Comparison of ENCODE assay signal across 23 cellular contexts in genomic region chr2:10169581-10169980, GRCh38. TPM values are rescaled to one million over a fixed set of nuclear protein-coding genes. Genes with fewer than 3 reads are reported as not detected.
A peak's percentile ranks its signal among the peaks of the same experiment; 100 is the strongest.
DNase-seq lines count a peak whose midpoint lies in the region; ATAC-seq, FAIRE-seq and TF ChIP-seq lines count a peak whose summit lies in the region.
"Had no signal": no experiment of that assay in that cellular context is flagged by ENCODE, and none has a peak within 500 bp of the region (broad histone marks: within the 10 kb centered on the region; RNA-seq: fewer than 3 reads in every experiment).

No MANE protein-coding gene starts in this region.

- no peaks in the 10 kb centered on the region for H3K9me3 ChIP-seq in breast epithelium
- no peaks in the 10 kb centered on the region for H3K9me3 ChIP-seq in astrocyte (ENCODE audit: insufficient read depth, low read depth, low read length)
- no peaks in the 10 kb centered on the region for H3K9me3 ChIP-seq in mesenchymal stem cell (ENCODE audit: control insufficient read depth, low read length)
- H3K9me3 ChIP-seq in left lung: no peaks in the 10 kb centered on the region
- H3K9me3 ChIP-seq: BLaER1, right atrium auricular region had no signal

- H3K36me3 ChIP-seq in breast epithelium (no peaks in the 10 kb centered on the region), astrocyte (ENCODE audit: insufficient read depth, low read length) (no peaks in the 10 kb centered on the region), mesenchymal stem cell (ENCODE audit: control insufficient read depth in 1 of 2, insufficient read depth in 2 of 2, low read depth in 1 of 2, low read length in 2 of 2) (no peaks in the 10 kb centered on the region), left lung (peaks cover 0 to 7% of the 10 kb centered on the region in 2 donors)
- H3K36me3 ChIP-seq: right atrium auricular region had no signal

- H3K9ac ChIP-seq in astrocyte (ENCODE audit: low read length) (peak overlapping the region; percentile 28), mesenchymal stem cell (ENCODE audit: low read length) (no peak overlapping the region)
- H3K9ac ChIP-seq: BLaER1 had no signal

- H2BK15ac ChIP-seq in mesenchymal stem cell (ENCODE audit: low read depth, poor library complexity, severe bottlenecking): no peak overlapping the region

- H3K27me3 ChIP-seq in breast epithelium (no peaks in the 10 kb centered on the region), astrocyte (ENCODE audit: insufficient read depth, low read length) (no peaks in the 10 kb centered on the region), mesenchymal stem cell (ENCODE audit: control insufficient read depth in 1 of 2, insufficient read depth in 1 of 2, low read length in 2 of 2) (peaks cover 0 to 5% of the 10 kb centered on the region in 2 experiments), left lung (no peaks in the 10 kb centered on the region)
- H3K27me3 ChIP-seq: BLaER1, right atrium auricular region had no signal

- H4K20me1 ChIP-seq in astrocyte (ENCODE audit: insufficient read depth, low read length): no peaks in the 10 kb centered on the region
- H4K20me1 ChIP-seq: BLaER1 had no signal

- no peak overlapping the region for H4K91ac ChIP-seq in mesenchymal stem cell (ENCODE audit: low read length)

- H3K14ac ChIP-seq in mesenchymal stem cell (ENCODE audit: low read length in 2 of 2): peak overlapping the region in 1 of 2 experiments; percentile 32

- no peak overlapping the region for H2BK12ac ChIP-seq in mesenchymal stem cell (ENCODE audit: low read length in 2 of 2)

- 81% methylated on average over 11 of the region's 11 CpGs for WGBS in mesenchymal stem cell

- no peak overlapping the region for H3K4ac ChIP-seq in mesenchymal stem cell (ENCODE audit: low read depth in 1 of 2, low read length in 2 of 2)

- no TSS peak for BruUV-seq in MCF 10A (replicated peaks; lab: Mats Ljungman, UMichigan)

- peak; percentile 25 for DNase-seq in MCF 10A (ENCODE audit: unreplicated experiment)
- no peak for DNase-seq in breast epithelium (ENCODE audit: low spot score in 2 of 2)
- DNase-seq in astrocyte (ENCODE audit: low read depth): peak; percentile 39
- no peak for DNase-seq in mesenchymal stem cell
- DNase-seq in left lung: no peak
- DNase-seq in cerebellar nuclear complex (lab: John Stamatoyannopoulos, UW): no peak
- no peak for DNase-seq in NCI-H2196 (lab: John Stamatoyannopoulos, UW; ENCODE audit: unreplicated experiment)
- DNase-seq: activated gamma-delta T cell; amniotic stem cell; GDM1; glutamatergic neuron; NCI-H187; NK-92 treated with Interleukin-12 subunit alpha and Interleukin-12 subunit beta, amount 100 ng/mL, for 24 hours; stimulated activated CD4-positive, alpha-beta T cell treated with anti-CD3 and anti-CD28 coated beads, Interleukin-15, amount 100 ng/mL, for 24 hours had no signal

- H3K36me3 Mint-ChIP-seq in MCF 10A (ENCODE audit: insufficient read depth, unreplicated experiment) (no peaks in the 10 kb centered on the region), astrocyte (ENCODE audit: low read depth, unreplicated experiment) (no peaks in the 10 kb centered on the region)

- peaks cover 5% of the 10 kb centered on the region for H3K4me1 Mint-ChIP-seq in MCF 10A (ENCODE audit: insufficient read depth, unreplicated experiment)
- peaks cover 11% of the 10 kb centered on the region for H3K4me1 Mint-ChIP-seq in astrocyte (ENCODE audit: low read depth, unreplicated experiment)
- H3K4me1 Mint-ChIP-seq: central memory CD8-positive, alpha-beta T cell had no signal

- H3K27me3 Mint-ChIP-seq in MCF 10A (ENCODE audit: insufficient read depth, unreplicated experiment) (no peaks in the 10 kb centered on the region), astrocyte (ENCODE audit: low read depth, unreplicated experiment) (peaks cover 39% of the 10 kb centered on the region)
- H3K27me3 Mint-ChIP-seq: central memory CD8-positive, alpha-beta T cell had no signal

- FAIRE-seq in astrocyte (lab: Jason Lieb, UNC): no peak
- FAIRE-seq: D721Med had no signal

- no peak overlapping the region for H3K23ac ChIP-seq in mesenchymal stem cell (ENCODE audit: low read length in 2 of 2)

- H3K27ac ChIP-seq in breast epithelium: no peak overlapping the region
- H3K27ac ChIP-seq in astrocyte (ENCODE audit: low read depth, low read length): no peak overlapping the region
- H3K27ac ChIP-seq in mesenchymal stem cell (ENCODE audit: low read length, poor library complexity, severe bottlenecking): no peak overlapping the region
- H3K27ac ChIP-seq in left lung: no peak overlapping the region
- H3K27ac ChIP-seq: 22Rv1, BLaER1, HL-60, right atrium auricular region, VCaP had no signal

- no peak overlapping the region for H2AK5ac ChIP-seq in mesenchymal stem cell (ENCODE audit: low read length, severe bottlenecking)

- POLR2A ChIA-PET in MCF 10A (lab: Yijun Ruan, JAX): no interaction called here

- H3K4me2 ChIP-seq in astrocyte (ENCODE audit: low read length) (peak overlapping the region; percentile 51), mesenchymal stem cell (ENCODE audit: low read length, poor library complexity, severe bottlenecking) (no peak overlapping the region)
- H3K4me2 ChIP-seq: BLaER1 had no signal

- no peaks in the 10 kb centered on the region for H3K4me1 ChIP-seq in breast epithelium
- peaks cover 22% of the 10 kb centered on the region for H3K4me1 ChIP-seq in astrocyte (ENCODE audit: insufficient read depth, low read length)
- peaks cover 19% of the 10 kb centered on the region for H3K4me1 ChIP-seq in mesenchymal stem cell (ENCODE audit: control insufficient read depth, insufficient read depth, low read depth, low read length)
- no peaks in the 10 kb centered on the region for H3K4me1 ChIP-seq in left lung
- H3K4me1 ChIP-seq: right atrium auricular region had no signal

- H3K4me3 ChIP-seq in breast epithelium: no peak overlapping the region
- H3K4me3 ChIP-seq in astrocyte (ENCODE audit: insufficient read depth, low read depth, low read length): no peak overlapping the region
- H3K4me3 ChIP-seq in mesenchymal stem cell (ENCODE audit: insufficient read depth in 1 of 2, low read depth in 1 of 2, low read length in 2 of 2): no peak overlapping the region
- no peak overlapping the region for H3K4me3 ChIP-seq in left lung
- H3K4me3 ChIP-seq: BLaER1, right atrium auricular region had no signal

- H2AFZ ChIP-seq in astrocyte (ENCODE audit: low read depth, low read length) (peak overlapping the region; percentile 10), mesenchymal stem cell (ENCODE audit: low read depth, low read length) (no peak overlapping the region)

- CTCF ChIA-PET in MCF 10A (lab: Yijun Ruan, JAX): no interaction called here

- no peak overlapping the region for H2BK5ac ChIP-seq in mesenchymal stem cell (ENCODE audit: low read depth, low read length, poor library complexity, severe bottlenecking)

- H3K27ac Mint-ChIP-seq in MCF 10A (ENCODE audit: low read depth, unreplicated experiment): no peak overlapping the region
- H3K27ac Mint-ChIP-seq in astrocyte (ENCODE audit: unreplicated experiment): no peak overlapping the region

- TF ChIP-seq CTCF in MCF 10A (IDR thresholded peaks at IDR 0.05; ENCODE audit: unreplicated experiment): no peak
- TF ChIP-seq CTCF in breast epithelium (IDR thresholded peaks at IDR 0.05): no peak
- TF ChIP-seq CTCF in astrocyte (IDR thresholded peaks at IDR 0.05; ENCODE audit: insufficient read depth, low read depth, low read length): no peak
- TF ChIP-seq CTCF in left lung (IDR thresholded peaks at IDR 0.05): no peak

- no peak overlapping the region for H3K18ac ChIP-seq in mesenchymal stem cell (ENCODE audit: low read depth in 1 of 2, low read length in 2 of 2)

- H3K9me3 Mint-ChIP-seq in MCF 10A (ENCODE audit: unreplicated experiment) (no peaks in the 10 kb centered on the region), astrocyte (ENCODE audit: unreplicated experiment) (no peaks in the 10 kb centered on the region)
- H3K9me3 Mint-ChIP-seq: central memory CD8-positive, alpha-beta T cell had no signal

- H3K79me1 ChIP-seq in mesenchymal stem cell (replicated peaks; ENCODE audit: low read length, poor library complexity, severe bottlenecking): no peaks in the 10 kb centered on the region

- no peaks in the 10 kb centered on the region for H3K79me2 ChIP-seq in astrocyte (ENCODE audit: insufficient read depth, low read length)

- H3K4me3 Mint-ChIP-seq in MCF 10A (ENCODE audit: unreplicated experiment): no peak overlapping the region
- no peak overlapping the region for H3K4me3 Mint-ChIP-seq in astrocyte (ENCODE audit: unreplicated experiment)
- H3K4me3 Mint-ChIP-seq: central memory CD8-positive, alpha-beta T cell had no signal

- intact Hi-C loops in MCF 10A (cut with micrococcal nuclease) (no loop called here), breast epithelium (cut with DNase I; ENCODE audit: low total_unique reads) (no loop called here), left lung (cut with DNase I) (no loop called here)

- no peak for ATAC-seq in left lung
- no peak for ATAC-seq in HG03025 (IDR thresholded peaks at IDR 0.05; ENCODE audit: low FRiP score, unreplicated experiment)
- ATAC-seq: esophagus mucosa had no signal

- H2BK120ac ChIP-seq in mesenchymal stem cell (ENCODE audit: low read depth, low read length): no peak overlapping the region

- TF ChIP-seq POLR2A in breast epithelium (IDR thresholded peaks at IDR 0.05): no peak

- H4K8ac ChIP-seq in mesenchymal stem cell (ENCODE audit: low read length): peak overlapping the region; percentile 27

RNA-seq across cellular contexts. Expression of gene RRM2, which starts 47.0 kb away (rescaled TPM):
- total RNA-seq in MCF 10A (2022): 16.5 and 41.8 TPM in 2 replicates
- 1 to 10 TPM in 2 of 3 donors, under 1 TPM in 1; 0.98 to 2.6 (median 1.6) TPM for total RNA-seq in breast epithelium
- 6.8 and 11.9 TPM in 2 replicates for total RNA-seq in astrocyte
- 18.2 TPM for polyA plus RNA-seq in mesenchymal stem cell (2013, experiment 1 of 2)
- polyA plus RNA-seq in mesenchymal stem cell (2013, experiment 2 of 2): 20.1 TPM
- 10 to 100 TPM; 24.9 to 43.8 TPM for total RNA-seq in left lung

Comparison
In these comparisons a context has a peak if more than half of its experiments do, and no peak if none do; other contexts are left out.
1. DNase-seq: peak in MCF 10A (single experiment) and astrocyte (single experiment); none in breast epithelium (0 of 2), mesenchymal stem cell (single experiment), left lung (0 of 2), cerebellar nuclear complex (0 of 2) and NCI-H2196 (single experiment).